ENCODE assay signal across 8 cellular contexts in genomic region chr19:42283248-42284065, GRCh38. TPM values are rescaled to one million over a fixed set of nuclear protein-coding genes. Genes with fewer than 3 reads are reported as not detected.
A peak's percentile ranks its signal among the peaks of the same experiment; 100 is the strongest.
DNase-seq lines count a peak whose midpoint lies in the region; ATAC-seq and TF ChIP-seq lines count a peak whose summit lies in the region.

No MANE protein-coding gene starts in this region.

- H3K4me3 ChIP-seq in GM12875 (ENCODE audit: low read depth, low read length) (peak overlapping the region; percentile 54), psoas muscle (peak overlapping the region; percentile 66)

- no peaks in the 10 kb centered on the region for H3K9me3 ChIP-seq in psoas muscle

- no peaks in the 10 kb centered on the region for H3K27me3 ChIP-seq in psoas muscle (ENCODE audit: insufficient read depth in 3 of 3, low read length in 2 of 3)

- peak; percentile 87 for DNase-seq in NCI-H128 (lab: John Stamatoyannopoulos, UW; ENCODE audit: unreplicated experiment)
- peak; percentile 95 for DNase-seq in SW480 (ENCODE audit: low spot score)
- peak; percentile 85 for DNase-seq in amniotic epithelial cell (ENCODE audit: low read depth)
- DNase-seq in left ventricle myocardium superior = peak; percentile 99
- peak; percentile 97 to 98 for DNase-seq in psoas muscle
- DNase-seq in ureter (ENCODE audit: low spot score) = peak; percentile 96

- H3K4me1 ChIP-seq in psoas muscle = peaks cover 56% of the 10 kb centered on the region

- ATAC-seq in HG02759 (IDR thresholded peaks at IDR 0.05; ENCODE audit: unreplicated experiment) (peak; percentile 50), left ventricle myocardium superior (peak; percentile 64), psoas muscle (peak; percentile 76 to 80 (median 79))

- 2 to 4% (median 2%) methylated on average over 30 to 61 of the region's 73 CpGs for WGBS in psoas muscle, 3 donors

- intact Hi-C loops in left ventricle myocardium superior (cut with micrococcal nuclease) = no loop called here
- intact Hi-C loops in psoas muscle (cut with DNase I) = no loop called here

- peak overlapping the region; percentile 91 for H3K27ac ChIP-seq in psoas muscle

- TF ChIP-seq CTCF in GM12875 (IDR thresholded peaks at IDR 0.05; ENCODE audit: borderline replicate concordance, insufficient read depth, low read depth, low read length) = no peak
- TF ChIP-seq CTCF in psoas muscle (IDR thresholded peaks at IDR 0.05) = no peak

- peaks cover 4 to 18% of the 10 kb centered on the region in 2 donors for H3K36me3 ChIP-seq in psoas muscle (ENCODE audit: insufficient read depth in 1 of 2, low read depth in 1 of 2)

RNA-seq across cellular contexts. Expression of gene CIC, which starts 14.4 kb away (rescaled TPM):
- 37.1 TPM for total RNA-seq in left ventricle myocardium superior
- 10 to 100 TPM; 28.8 to 55.0 (median 44.2) TPM for total RNA-seq in psoas muscle
- 10 to 100 TPM; 17.1 to 39.3 (median 18.1) TPM for polyA plus RNA-seq in psoas muscle
- total RNA-seq in ureter = 83.4 TPM

RNA-seq across cellular contexts. Expression of gene PRR19, which starts 18.5 kb away (rescaled TPM):
- total RNA-seq in left ventricle myocardium superior (not detected), psoas muscle (under 1 TPM in 2 of 4 donors, not detected in 2; 0.19 to 0.51 TPM), ureter (1.6 TPM)
- under 1 TPM; 0.17 to 0.73 (median 0.60) TPM for polyA plus RNA-seq in psoas muscle

RNA-seq across cellular contexts. Expression of gene PAFAH1B3, which starts 19.0 kb away (rescaled TPM):
- 2.6 TPM for total RNA-seq in left ventricle myocardium superior
- 1 to 10 TPM; 4.0 to 7.4 (median 6.4) TPM for total RNA-seq in psoas muscle
- 10 to 100 TPM; 12.8 to 17.1 (median 14.8) TPM for polyA plus RNA-seq in psoas muscle
- total RNA-seq in ureter = 19.8 TPM

RNA-seq across cellular contexts. Expression of gene ERF, which starts 28.5 kb away (rescaled TPM):
- total RNA-seq in left ventricle myocardium superior (46.0 TPM), psoas muscle (10 to 100 TPM; 10.0 to 13.5 (median 11.8) TPM), ureter (47.4 TPM)
- polyA plus RNA-seq in psoas muscle = 10 to 100 TPM in 2 of 3 donors, 1 to 10 TPM in 1; 7.1 to 11.7 (median 11.4) TPM

RNA-seq across cellular contexts. Expression of gene TMEM145, which starts 29.7 kb away (rescaled TPM):
- total RNA-seq in left ventricle myocardium superior = 0.64 TPM
- 1 to 10 TPM in 1 of 4 donors, under 1 TPM in 2, not detected in 1; 0.50 to 1.1 (median 0.52) TPM for total RNA-seq in psoas muscle
- 1 to 10 TPM in 1 of 3 donors, under 1 TPM in 2; 0.21 to 2.5 (median 0.57) TPM for polyA plus RNA-seq in psoas muscle
- 1.4 TPM for total RNA-seq in ureter

Comparison
In these comparisons a context has a peak if more than half of its experiments do, and no peak if none do; other contexts are left out.
1. Peak in every context shown above with its lines: DNase-seq, ATAC-seq, H3K4me3 ChIP-seq and H3K27ac ChIP-seq.